11 cellular contexts compared by ENCODE assay signal in genomic region chr4:24924309-24924781, GRCh38. TPM values are rescaled to one million over a fixed set of nuclear protein-coding genes. Genes with fewer than 3 reads are reported as not detected.
DNase-seq lines count a peak whose midpoint lies in the region; ATAC-seq, FAIRE-seq and TF ChIP-seq lines count a peak whose summit lies in the region.
"Had no signal": no experiment of that assay in that cellular context is flagged by ENCODE, and none has a peak within 500 bp of the region (broad histone marks: within the 10 kb centered on the region; RNA-seq: fewer than 3 reads in every experiment).

No MANE protein-coding gene starts in this region.

- ATAC-seq in foreskin keratinocyte (peak; percentile 19), right lobe of liver (no peak), GM19324 (IDR thresholded peaks at IDR 0.05; ENCODE audit: low FRiP score, unreplicated experiment) (no peak)

- H3K27me3 Mint-ChIP-seq in neural progenitor cell (ENCODE audit: insufficient read depth, low read depth), result peaks cover 4% of the 10 kb centered on the region

- H3K4me1 ChIP-seq in foreskin keratinocyte (no peaks in the 10 kb centered on the region), neural progenitor cell (no peaks in the 10 kb centered on the region), right lobe of liver (no peaks in the 10 kb centered on the region)

- peaks cover 8% of the 10 kb centered on the region for H3K4me1 Mint-ChIP-seq in neural progenitor cell
- H3K4me1 Mint-ChIP-seq: activated naive CD4-positive, alpha-beta T cell treated with anti-CD3 and anti-CD28 coated beads, Interleukin-2, amount 50 U/mL, for 24 hours had no signal

- TF ChIP-seq CTCF in HFF-Myc (IDR thresholded peaks at IDR 0.05; ENCODE audit: low read depth, low read length, missing control alignments) (no peak), foreskin keratinocyte (conservative IDR thresholded peaks at IDR 0.05) (no peak), neural progenitor cell (IDR thresholded peaks at IDR 0.05) (no peak), right lobe of liver (IDR thresholded peaks at IDR 0.05) (no peak)

- H3K36me3 ChIP-seq in neural progenitor cell (no peaks in the 10 kb centered on the region), right lobe of liver (no peaks in the 10 kb centered on the region)

- no peaks in the 10 kb centered on the region for H3F3A ChIP-seq in neural progenitor cell (ENCODE audit: low read depth)

- H3K4me3 ChIP-seq in HFF-Myc (replicated peaks; ENCODE audit: low read depth, low read length) (no peak overlapping the region), neural progenitor cell (no peak overlapping the region), right lobe of liver (no peak overlapping the region)

- WGBS in right lobe of liver (ENCODE audit: insufficient coverage, low coverage, low lambda C conversion rate, missing lambda C conversion rate), result 63% methylated on average over 3 of the region's 3 CpGs

- no peak for TF ChIP-seq POLR2A in right lobe of liver (IDR thresholded peaks at IDR 0.05)

- peaks cover 34% of the 10 kb centered on the region for H3K27me3 ChIP-seq in foreskin keratinocyte
- no peaks in the 10 kb centered on the region for H3K27me3 ChIP-seq in neural progenitor cell
- no peaks in the 10 kb centered on the region for H3K27me3 ChIP-seq in right lobe of liver

- H3K9me3 ChIP-seq in neural progenitor cell (ENCODE audit: low read depth) (no peaks in the 10 kb centered on the region), right lobe of liver (no peaks in the 10 kb centered on the region)

- no peak overlapping the region for H3K4me3 Mint-ChIP-seq in neural progenitor cell
- H3K4me3 Mint-ChIP-seq: activated naive CD4-positive, alpha-beta T cell treated with anti-CD3 and anti-CD28 coated beads, Interleukin-2, amount 50 U/mL, for 24 hours; T-helper 2 cell treated with Interferon-gamma antibody and Interleukin-4, amounts not matched to agents 5 μg/mL and 100 μg/mL, for 36 hours had no signal

- DNase-seq in HFF-Myc (ENCODE audit: extremely low read depth, low read depth) (peak; percentile 69), amniotic stem cell (lab: John Stamatoyannopoulos, UW) (peak; percentile 18), foreskin keratinocyte (peak in 1 of 2 donors; percentile 20), urothelium cell line (ENCODE audit: low spot score) (peak; percentile 37), neural progenitor cell (ENCODE audit: low spot score) (no peak), right lobe of liver (no peak)
- DNase-seq: DND-41 had no signal

- intact Hi-C loops in right lobe of liver (cut with DNase I), result no loop called here

- H3K9ac ChIP-seq in neural progenitor cell, result no peak overlapping the region

- no peak overlapping the region for H3K27ac Mint-ChIP-seq in neural progenitor cell
- H3K27ac Mint-ChIP-seq: activated naive CD4-positive, alpha-beta T cell treated with anti-CD3 and anti-CD28 coated beads, Interleukin-2, amount 50 U/mL, for 24 hours; T-helper 2 cell treated with Interferon-gamma antibody and Interleukin-4, amounts not matched to agents 5 μg/mL and 100 μg/mL, for 36 hours had no signal

- no peaks in the 10 kb centered on the region for H4K20me1 ChIP-seq in neural progenitor cell (ENCODE audit: low read depth)

- FAIRE-seq in urothelium cell line (lab: Jason Lieb, UNC), result no peak

- peaks cover 10% of the 10 kb centered on the region for H3K9me3 Mint-ChIP-seq in neural progenitor cell

- no peaks in the 10 kb centered on the region for H3K36me3 Mint-ChIP-seq in neural progenitor cell
- H3K36me3 Mint-ChIP-seq: activated naive CD4-positive, alpha-beta T cell treated with anti-CD3 and anti-CD28 coated beads, Interleukin-2, amount 50 U/mL, for 24 hours had no signal

- H3K27ac ChIP-seq in foreskin keratinocyte (no peak overlapping the region), neural progenitor cell (no peak overlapping the region), right lobe of liver (no peak overlapping the region)

- H3K79me2 ChIP-seq in neural progenitor cell (ENCODE audit: low read depth), result no peaks in the 10 kb centered on the region

- no peak overlapping the region for H2AFZ ChIP-seq in neural progenitor cell (replicated peaks)

- H3K4me2 ChIP-seq in neural progenitor cell, result no peak overlapping the region

RNA-seq across cellular contexts. Expression of gene CCDC149, which starts 11.5 kb away (rescaled TPM):
- total RNA-seq in foreskin keratinocyte (3.3 and 3.8 TPM in 2 replicates), neural progenitor cell (ENCODE audit: low replicate concordance) (3.4 and 5.0 TPM in 2 replicates), right lobe of liver (1 to 10 TPM; 3.9 to 8.0 (median 5.2) TPM)
- polyA plus RNA-seq in foreskin keratinocyte, result 2.1 and 2.5 TPM in 2 replicates
- total RNA-seq: activated CD8-positive, alpha-beta memory T cell treated with anti-CD3 and anti-CD28 coated beads for 36 hours had no signal

Comparison
In these comparisons a context has a peak if more than half of its experiments do, and no peak if none do; other contexts are left out.
1. DNase-seq: peak in HFF-Myc (single experiment), amniotic stem cell (single experiment) and urothelium cell line (single experiment); none in neural progenitor cell (single experiment) and right lobe of liver (0 of 3).